18 cellular contexts compared by ENCODE assay signal in genomic region chr5:17196686-17197085, GRCh38. TPM values are rescaled to one million over a fixed set of nuclear protein-coding genes. Genes with fewer than 3 reads are reported as not detected.
DNase-seq lines count a peak whose midpoint lies in the region; ATAC-seq and TF ChIP-seq lines count a peak whose summit lies in the region.
"Had no signal": no experiment of that assay in that cellular context is flagged by ENCODE, and none has a peak within 500 bp of the region (broad histone marks: within the 10 kb centered on the region; RNA-seq: fewer than 3 reads in every experiment).

No MANE protein-coding gene starts in this region.

- no peak for DNase-seq in IMR-90
- DNase-seq in astrocyte of the spinal cord (ENCODE audit: low read depth, low spot score): peak; percentile 46
- DNase-seq in choroid plexus epithelial cell (ENCODE audit: low read depth): peak; percentile 74
- no peak for DNase-seq in osteocyte (ENCODE audit: extremely low spot score, unreplicated experiment)
- DNase-seq in iPS-NIHi7 (ENCODE audit: extremely low spot score): no peak
- no peak for DNase-seq in NCI-H187 (lab: John Stamatoyannopoulos, UW)
- no peak for DNase-seq in GM10248 (ENCODE audit: extremely low spot score)
- DNase-seq: C1 segment of cervical spinal cord; Caco-2; CD8-positive, alpha-beta T cell; DMS153; DND-41; EL; GDM1; GM23248; H7; HCEC 1CT had no signal

- peaks cover 34% of the 10 kb centered on the region for H3K4me1 Mint-ChIP-seq in osteocyte (ENCODE audit: unreplicated experiment)

- no peaks in the 10 kb centered on the region for H3K27me3 ChIP-seq in IMR-90 (ENCODE audit: control insufficient read depth, insufficient read depth, low read length)

- no peak overlapping the region for H3K4me2 ChIP-seq in IMR-90 (ENCODE audit: low read depth, low read length)

- no peak for TF ChIP-seq POLR2A in IMR-90 (IDR thresholded peaks at IDR 0.05; ENCODE audit: low read depth, low read length)

- no peak overlapping the region for H2BK20ac ChIP-seq in IMR-90 (ENCODE audit: low read depth, low read length)

- H3K9me3 ChIP-seq in IMR-90 (ENCODE audit: control insufficient read depth, insufficient read depth, low read length): peaks cover 5% of the 10 kb centered on the region

- H2BK15ac ChIP-seq in IMR-90 (ENCODE audit: low read depth, low read length): no peak overlapping the region

- H2BK120ac ChIP-seq in IMR-90 (ENCODE audit: low read depth, low read length): no peak overlapping the region

- CTCF ChIA-PET in IMR-90 (lab: Yijun Ruan, JAX): no interaction called here
- CTCF ChIA-PET in GM10248 (lab: Yijun Ruan, JAX): interaction anchor here (3.5 kb wide), 1 partner anchor 20 kb away, joined by 14 read pairs; the partner anchor contains the start of gene BASP1

- no peak overlapping the region for H3K9ac ChIP-seq in IMR-90 (ENCODE audit: low read depth, low read length)
- H3K9ac ChIP-seq: GM23248 had no signal

- ATAC-seq in IMR-90 (ENCODE audit: low read depth) (no peak), HG02870 (IDR thresholded peaks at IDR 0.05; ENCODE audit: unreplicated experiment) (no peak)
- ATAC-seq: CD8-positive, alpha-beta T cell had no signal

- WGBS in IMR-90 (ENCODE audit: extremely low coverage in 2 of 2, insufficient read length in 1 of 2), 2 experiments: 100% methylated on average over 1 of the region's 6 CpGs; no CpG with 5 or more reads in 1 of the 2 experiments

- peaks cover 6% of the 10 kb centered on the region for H3K36me3 Mint-ChIP-seq in osteocyte (ENCODE audit: unreplicated experiment)
- H3K36me3 Mint-ChIP-seq: CD8-positive, alpha-beta T cell had no signal

- no peak overlapping the region for H2AK5ac ChIP-seq in IMR-90 (ENCODE audit: low read depth, low read length)

- no peak overlapping the region for H3K56ac ChIP-seq in IMR-90 (ENCODE audit: extremely low read depth, insufficient read depth, low read length)

- H4K8ac ChIP-seq in IMR-90 (ENCODE audit: low read depth in 2 of 2, low read length in 2 of 2): no peak overlapping the region

- no peak overlapping the region for H4K5ac ChIP-seq in IMR-90 (ENCODE audit: low read depth, low read length)

- peaks cover 6% of the 10 kb centered on the region for H3K4me1 ChIP-seq in IMR-90 (ENCODE audit: control insufficient read depth, insufficient read depth, low read length)
- H3K4me1 ChIP-seq: Caco-2 had no signal

- in situ Hi-C loops in IMR-90 (cut with MboI; ENCODE audit: low sequenced_read_pairs): loop anchor here (10.0 kb wide), 1 partner anchor 522 kb away; no protein-coding TSS in a partner anchor
- in situ Hi-C loops in astrocyte of the spinal cord (cut with HindIII; ENCODE audit: low sequenced_read_pairs): no loop called here

- no TSS peak for BruUV-seq in IMR-90 (replicated peaks; lab: Mats Ljungman, UMichigan)

- no peak for TF ChIP-seq RAD21 in IMR-90 (IDR thresholded peaks at IDR 0.05; ENCODE audit: low read length)

- H3K4me3 ChIP-seq in IMR-90 (ENCODE audit: insufficient read depth, low read depth, low read length): no peak overlapping the region
- no peak overlapping the region for H3K4me3 ChIP-seq in astrocyte of the spinal cord (ENCODE audit: low read depth, low read length)
- no peak overlapping the region for H3K4me3 ChIP-seq in choroid plexus epithelial cell (ENCODE audit: low read depth, low read length)
- H3K4me3 ChIP-seq: GM23248 had no signal

- intact Hi-C loops in IMR-90 (cut with micrococcal nuclease): loop anchor here (10.0 kb wide), 1 partner anchor 732 kb away; the partner anchor contains the start of gene ZNF622

- no peak overlapping the region for H3K23ac ChIP-seq in IMR-90 (ENCODE audit: low read depth, low read length)

- no peaks in the 10 kb centered on the region for H4K20me1 ChIP-seq in IMR-90 (ENCODE audit: insufficient read depth, low read length)

- H3K79me1 ChIP-seq in IMR-90 (ENCODE audit: low read depth in 1 of 2, low read length in 2 of 2): no peaks in the 10 kb centered on the region

- H3K27ac Mint-ChIP-seq in osteocyte (ENCODE audit: unreplicated experiment): peak overlapping the region; percentile 74
- H3K27ac Mint-ChIP-seq: CD8-positive, alpha-beta T cell had no signal

- no peaks in the 10 kb centered on the region for H3K36me3 ChIP-seq in IMR-90 (ENCODE audit: control insufficient read depth, insufficient read depth, low read length)

- no peaks in the 10 kb centered on the region for H3K27me3 Mint-ChIP-seq in osteocyte (ENCODE audit: unreplicated experiment)

- no peak overlapping the region for H2AK9ac ChIP-seq in IMR-90 (replicated peaks; ENCODE audit: low read depth, low read length, poor library complexity)

- TF ChIP-seq CTCF in IMR-90 (conservative IDR thresholded peaks at IDR 0.05; ENCODE audit: low read depth, low read length) (no peak), astrocyte of the spinal cord (IDR thresholded peaks at IDR 0.05; ENCODE audit: low read depth, low read length) (no peak), choroid plexus epithelial cell (conservative IDR thresholded peaks at IDR 0.05; ENCODE audit: low read depth, low read length) (no peak), osteocyte (IDR thresholded peaks at IDR 0.05) (no peak), GM10248 (IDR thresholded peaks at IDR 0.05; ENCODE audit: control extremely low read depth, extremely low read depth, low read depth, missing control alignments) (no peak)

- H3K18ac ChIP-seq in IMR-90 (ENCODE audit: low read depth, low read length): no peak overlapping the region

- peak overlapping the region; percentile 14 for H2AFZ ChIP-seq in IMR-90 (replicated peaks; ENCODE audit: low read length, poor library complexity)
- H2AFZ ChIP-seq: GM23248 had no signal

- no peak overlapping the region for H4K91ac ChIP-seq in IMR-90 (ENCODE audit: insufficient read depth, low read depth, low read length)

- H3K9me3 Mint-ChIP-seq in osteocyte (ENCODE audit: unreplicated experiment): peaks cover 12% of the 10 kb centered on the region
- H3K9me3 Mint-ChIP-seq: CD8-positive, alpha-beta T cell had no signal

- no peak overlapping the region for H3K14ac ChIP-seq in IMR-90 (replicated peaks; ENCODE audit: low read depth, low read length)

- H3K27ac ChIP-seq in IMR-90 (ENCODE audit: insufficient read depth, low read length): no peak overlapping the region
- H3K27ac ChIP-seq: GM23248 had no signal

- POLR2A ChIA-PET in IMR-90 (lab: Charles Lee; ENCODE audit: unreplicated experiment): no interaction called here
- POLR2A ChIA-PET in GM10248 (lab: Yijun Ruan, JAX): no interaction called here

- H3K9me1 ChIP-seq in IMR-90 (ENCODE audit: insufficient read depth, low read length): peaks cover 4% of the 10 kb centered on the region; the same call in 1 of the 2 replicates

- no peak overlapping the region for H3K4me3 Mint-ChIP-seq in osteocyte (ENCODE audit: unreplicated experiment)
- H3K4me3 Mint-ChIP-seq: CD8-positive, alpha-beta T cell had no signal

- no peak overlapping the region for H3K4ac ChIP-seq in IMR-90 (ENCODE audit: low read depth, low read length)

- no peak overlapping the region for H2BK5ac ChIP-seq in IMR-90 (ENCODE audit: low read depth, low read length, poor library complexity, severe bottlenecking)

- dilution Hi-C loops in IMR-90 (cut with HindIII; ENCODE audit: low sequenced_read_pairs, unreplicated experiment): loop anchor here (25.0 kb wide), 1 partner anchor 409 kb away; no protein-coding TSS in a partner anchor

TF ChIP-seq in IMR-90, 13 proteins besides CTCF, POLR2A, EP300 and RAD21:
- no peak for TF ChIP-seq BHLHE40 (IDR thresholded peaks at IDR 0.05; ENCODE audit: low read depth, low read length)
- no peak for TF ChIP-seq RCOR1 (IDR thresholded peaks at IDR 0.05; ENCODE audit: insufficient replicate concordance, low read length)
- no peak for TF ChIP-seq ELK1 (IDR thresholded peaks at IDR 0.05; ENCODE audit: borderline replicate concordance, low read depth, low read length)
- TF ChIP-seq SMC3 (IDR thresholded peaks at IDR 0.05; ENCODE audit: low read depth, low read length): no peak
- no peak for TF ChIP-seq CHD1 (IDR thresholded peaks at IDR 0.05; ENCODE audit: low read depth, low read length)
- no peak for TF ChIP-seq MXI1 (IDR thresholded peaks at IDR 0.05; ENCODE audit: borderline replicate concordance, low read depth, low read length)
- no peak for TF ChIP-seq MAFK (IDR thresholded peaks at IDR 0.05; ENCODE audit: low read depth, low read length)
- TF ChIP-seq CEBPB (IDR thresholded peaks at IDR 0.05; ENCODE audit: low read depth, low read length): no peak
- no peak for TF ChIP-seq FOS (IDR thresholded peaks at IDR 0.05; ENCODE audit: low read depth, low read length)
- TF ChIP-seq NFE2L2 (IDR thresholded peaks at IDR 0.05; ENCODE audit: low read depth, low read length): no peak
- TF ChIP-seq MAZ (IDR thresholded peaks at IDR 0.05; ENCODE audit: borderline replicate concordance, low read depth, low read length): no peak
- TF ChIP-seq RFX5 (IDR thresholded peaks at IDR 0.05; ENCODE audit: low read depth, low read length): no peak
- no peak for TF ChIP-seq USF2 (IDR thresholded peaks at IDR 0.05; ENCODE audit: low read depth, low read length)
TF ChIP-seq in IMR-90: peak in this region for 0.

RNA-seq across cellular contexts. Expression of gene BASP1, which starts 20.7 kb away (rescaled TPM):
- total RNA-seq in IMR-90 (2012; rRNA removed) (39.6 and 70.5 TPM in 2 replicates), osteocyte (197 and 212 TPM in 2 replicates)
- 103 and 121 TPM in 2 replicates for polyA plus RNA-seq in IMR-90 (2012; rRNA removed)
- 112 and 166 TPM in 2 replicates for polyA plus RNA-seq in IMR-90 (2012; cell fraction: cytosol; rRNA removed)
- 48.2 and 69.4 TPM in 2 replicates for polyA plus RNA-seq in IMR-90 (2012; cell fraction: nucleus; rRNA removed; ENCODE audit: low replicate concordance)

Comparison
In these comparisons a context has a peak if more than half of its experiments do, and no peak if none do; other contexts are left out.
1. DNase-seq: peak in astrocyte of the spinal cord (single experiment) and choroid plexus epithelial cell (single experiment); none in IMR-90 (single experiment), osteocyte (single experiment), iPS-NIHi7 (single experiment), NCI-H187 (0 of 2) and GM10248 (single experiment).